8 cellular contexts compared by ENCODE assay signal in the genomic region with DNA sequence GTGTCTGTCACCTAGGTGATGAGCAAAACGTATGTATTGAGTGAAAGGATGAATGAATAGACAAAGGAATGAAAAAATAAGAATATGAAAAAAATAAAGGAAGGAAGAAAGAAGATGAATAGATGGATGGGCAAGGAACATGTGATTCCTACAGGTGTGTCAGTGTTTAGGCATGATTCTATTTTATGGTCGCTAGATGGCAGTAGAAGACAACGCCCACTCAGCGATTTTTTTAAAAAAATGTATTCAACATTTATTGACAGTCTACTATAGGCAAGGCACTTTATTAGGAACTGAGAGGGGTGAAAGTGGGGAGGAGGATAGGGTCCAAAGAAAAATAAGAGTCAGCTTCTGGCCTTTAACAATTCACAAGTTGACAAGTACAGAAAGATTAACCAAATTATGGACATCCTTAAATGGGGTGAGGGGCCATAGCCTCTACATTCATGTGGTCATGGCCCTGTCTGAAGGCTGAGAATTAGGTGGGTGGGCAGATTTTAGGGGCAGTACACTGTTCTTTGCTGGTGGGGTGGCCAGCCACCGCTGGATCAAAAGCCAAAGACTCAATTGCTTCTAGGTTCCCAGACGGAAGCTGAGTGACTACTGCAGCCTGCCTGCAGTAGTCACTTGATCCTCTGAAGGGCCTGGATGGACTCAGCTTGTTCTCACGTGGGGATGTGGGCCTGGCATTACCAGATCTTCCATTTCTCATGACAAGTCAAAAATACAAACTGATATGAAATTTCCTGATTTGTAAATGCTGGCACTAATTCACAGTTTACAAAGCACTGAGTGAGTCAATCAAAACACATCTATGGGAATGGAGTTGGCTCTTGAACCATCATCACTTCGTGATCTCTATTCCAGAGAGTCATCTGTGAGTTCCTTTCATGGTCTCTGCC.
DNase-seq lines count a peak whose midpoint lies in the region; TF ChIP-seq lines count a peak whose summit lies in the region.

No MANE protein-coding gene starts in this region.

- H3K9ac ChIP-seq in smooth muscle cell (ENCODE audit: low read depth) = no peak overlapping the region

- H4K20me1 ChIP-seq in smooth muscle cell (ENCODE audit: low read depth) = peaks cover 6% of the 10 kb centered on the region

- H3K27ac ChIP-seq in HL-60 (replicated peaks) (no peak overlapping the region), smooth muscle cell (ENCODE audit: low read depth) (no peak overlapping the region)

- H2AFZ ChIP-seq in smooth muscle cell (ENCODE audit: low read depth) = no peak overlapping the region

- H3K27me3 ChIP-seq in HL-60 (ENCODE audit: insufficient read depth, poor library complexity, severe bottlenecking) (no peaks in the 10 kb centered on the region), smooth muscle cell (ENCODE audit: low read depth) (no peaks in the 10 kb centered on the region), MG63 (0 out of 2 replicates have a peak, but pooled peaks cover 3% of the 10 kb centered on the region)

- H3K36me3 ChIP-seq in smooth muscle cell (ENCODE audit: low read depth) = no peaks in the 10 kb centered on the region
- H3K36me3 ChIP-seq in MG63 = no peaks in the 10 kb centered on the region

- H3K9me3 ChIP-seq in smooth muscle cell (replicated peaks; ENCODE audit: low read depth) = no peaks in the 10 kb centered on the region
- H3K9me3 ChIP-seq in MG63 = no peaks in the 10 kb centered on the region

- TF ChIP-seq CTCF in HL-60 (IDR thresholded peaks at IDR 0.05; ENCODE audit: insufficient read depth, low read length) = peak; percentile 60
- peak; percentile 81 for TF ChIP-seq CTCF in smooth muscle cell (IDR thresholded peaks at IDR 0.05; ENCODE audit: borderline replicate concordance, insufficient read depth, poor library complexity, severe bottlenecking)

- no peaks in the 10 kb centered on the region for H3K79me2 ChIP-seq in smooth muscle cell (ENCODE audit: low read depth)

- peaks cover 6% of the 10 kb centered on the region for H3K4me1 ChIP-seq in smooth muscle cell (ENCODE audit: low read depth)

- H3K4me3 ChIP-seq in HL-60 (replicated peaks; ENCODE audit: insufficient read depth, low read length) (no peak overlapping the region), smooth muscle cell (no peak overlapping the region), MG63 (no peak overlapping the region)

- DNase-seq in DMS53 treated with DMSO at 0.1 percent for 48 hours (lab: John Stamatoyannopoulos, UW; ENCODE audit: unreplicated experiment) (peak; percentile 51), HL-60 (ENCODE audit: low read depth in 1 of 2, low spot score in 1 of 2) (peak in 1 of 2 experiments; percentile 12), RPMI7951 (ENCODE audit: low read depth) (peak; percentile 47), fibroblast of peridontal ligament (ENCODE audit: extremely low read depth) (peak; percentile 63), smooth muscle cell (lab: John Stamatoyannopoulos, UW; ENCODE audit: unreplicated experiment) (no peak), middle frontal gyrus (ENCODE audit: extremely low spot score, low spot score) (no peak), MG63 (no peak)
- DNase-seq in stimulated activated CD4-positive, alpha-beta T cell treated with anti-CD3 and anti-CD28 coated beads, Interleukin-15, amount 100 ng/mL, for 24 hours = no peak

- WGBS in smooth muscle cell (ENCODE audit: low lambda C conversion rate) = 27% methylated on average over 8 of the region's 8 CpGs

- H3K4me2 ChIP-seq in smooth muscle cell = no peak overlapping the region

- H3F3A ChIP-seq in smooth muscle cell (ENCODE audit: low read depth) = peaks cover 18% of the 10 kb centered on the region

Comparison
In these comparisons a context has a peak if more than half of its experiments do, and no peak if none do; other contexts are left out.
1. DNase-seq: peak in DMS53 treated with DMSO at 0.1 percent for 48 hours (single experiment), RPMI7951 (single experiment) and fibroblast of peridontal ligament (single experiment); none in smooth muscle cell (single experiment), middle frontal gyrus (single experiment), MG63 (single experiment) and stimulated activated CD4-positive, alpha-beta T cell treated with anti-CD3 and anti-CD28 coated beads, Interleukin-15, amount 100 ng/mL, for 24 hours (single experiment).